In the genomic region with DNA sequence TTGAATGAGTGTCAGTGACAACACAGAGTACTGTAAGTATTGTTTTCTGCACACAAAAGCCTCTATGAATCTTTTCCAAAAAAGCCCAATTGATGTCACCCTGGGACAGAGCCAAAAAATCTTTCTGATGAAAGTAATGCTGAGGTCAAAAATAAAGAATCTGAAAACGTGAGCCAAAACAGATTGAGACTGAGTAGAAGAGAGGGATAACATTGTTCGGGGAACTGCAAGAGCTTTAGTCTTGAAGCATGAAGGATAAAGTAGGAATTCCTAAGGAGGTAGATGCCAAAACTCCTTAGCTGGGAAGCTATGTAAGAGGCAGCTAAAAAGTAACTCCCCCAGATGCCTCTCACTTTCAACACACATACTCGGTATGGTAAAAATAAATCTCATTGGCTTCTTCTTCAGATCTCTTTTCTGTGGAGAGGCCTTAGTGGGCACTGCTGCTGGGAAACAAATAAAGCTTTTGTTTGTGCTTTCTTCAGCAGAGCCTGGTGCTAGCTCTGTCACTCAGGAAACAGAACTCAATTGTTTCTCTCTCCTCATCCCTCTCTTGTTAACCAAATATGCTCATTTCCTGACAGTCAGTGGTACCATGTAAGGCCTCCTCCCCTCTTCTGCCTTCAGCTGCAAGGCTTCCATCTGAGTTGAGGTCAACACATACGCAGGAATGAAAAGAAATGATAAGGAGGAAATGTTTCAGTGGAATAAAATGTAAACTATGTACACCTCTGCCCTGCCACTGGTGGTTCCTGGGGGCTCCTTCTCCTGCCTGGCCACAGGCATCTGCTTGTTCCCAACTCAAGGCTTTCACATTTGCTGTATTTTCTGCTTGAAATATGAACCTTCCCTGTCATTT, we compare ENCODE assay signal across 8 cellular contexts. TPM values are rescaled to one million over a fixed set of nuclear protein-coding genes. Genes with fewer than 3 reads are reported as not detected.
A peak's percentile ranks its signal among the peaks of the same experiment; 100 is the strongest.
DNase-seq lines count a peak whose midpoint lies in the region.

No MANE protein-coding gene starts in this region.

- no peak overlapping the region for H3K4me3 ChIP-seq in HAP-1

- peaks cover 1% of the 10 kb centered on the region for H3K27me3 Mint-ChIP-seq in activated CD4-positive, alpha-beta memory T cell treated with anti-CD3 and anti-CD28 coated beads for 36 hours

- no peaks in the 10 kb centered on the region for H3K9me3 ChIP-seq in HAP-1

- H3K4me1 Mint-ChIP-seq in activated CD4-positive, alpha-beta memory T cell treated with anti-CD3 and anti-CD28 coated beads for 36 hours (ENCODE audit: low read depth): peaks cover 46% of the 10 kb centered on the region

- H3K4me3 Mint-ChIP-seq in activated CD4-positive, alpha-beta memory T cell treated with anti-CD3 and anti-CD28 coated beads for 36 hours: no peak overlapping the region

- CTCF ChIA-PET in activated CD4-positive, alpha-beta memory T cell treated with anti-CD3 and anti-CD28 coated beads for 36 hours (lab: Charles Lee): interaction anchor here (2.2 kb wide), 1 partner anchor 46 kb away, joined by 8 read pairs; no protein-coding TSS in a partner anchor

- H3K36me3 Mint-ChIP-seq in activated CD4-positive, alpha-beta memory T cell treated with anti-CD3 and anti-CD28 coated beads for 36 hours: peaks cover 6% of the 10 kb centered on the region

- 0 out of 2 replicates have a peak, but pooled peaks cover 2% of the 10 kb centered on the region for H3K4me1 ChIP-seq in HAP-1

- H3K27me3 ChIP-seq in HAP-1 (ENCODE audit: low read depth): no peaks in the 10 kb centered on the region; the same call in 1 of the 2 replicates

- H3K27ac Mint-ChIP-seq in activated CD4-positive, alpha-beta memory T cell treated with anti-CD3 and anti-CD28 coated beads for 36 hours: peak overlapping the region; percentile 80

- peak; percentile 48 for DNase-seq in ACHN
- peak; percentile 8 to 15 for DNase-seq in HAP-1 (ENCODE audit: low spot score in 2 of 2)
- peak; percentile 13 for DNase-seq in activated CD4-positive, alpha-beta memory T cell treated with anti-CD3 and anti-CD28 coated beads for 36 hours
- DNase-seq in glomerular visceral epithelial cell (ENCODE audit: extremely low spot score): peak; percentile 88
- peak; percentile 98 for DNase-seq in pons (ENCODE audit: low spot score)
- no peak for DNase-seq in NCI-H2029 (lab: John Stamatoyannopoulos, UW)
- no peak for DNase-seq in stimulated activated CD4-positive, alpha-beta T cell treated with anti-CD3 and anti-CD28 coated beads, Interleukin-2, amount 100 ng/mL, for 48 hours
- no peak for DNase-seq in RPMI8226

- peaks cover 13% of the 10 kb centered on the region for H3K9me3 Mint-ChIP-seq in activated CD4-positive, alpha-beta memory T cell treated with anti-CD3 and anti-CD28 coated beads for 36 hours

- intact Hi-C loops in activated CD4-positive, alpha-beta memory T cell treated with anti-CD3 and anti-CD28 coated beads for 36 hours (cut with micrococcal nuclease): no loop called here

- in situ Hi-C loops in ACHN (cut with HindIII; ENCODE audit: low pct_ligation_motif_present, low pct_unique_long_range_greater_than_20kb, low sequenced_read_pairs) (no loop called here), HAP-1 (cut with MboI; ENCODE audit: low sequenced_read_pairs) (no loop called here)

- POLR2A ChIA-PET in activated CD4-positive, alpha-beta memory T cell treated with anti-CD3 and anti-CD28 coated beads for 36 hours (lab: Charles Lee): interaction anchor here (0.6 kb wide), 1 partner anchor 28 kb away, joined by 4 read pairs; no protein-coding TSS in a partner anchor

- H3K36me3 ChIP-seq in HAP-1 (replicated peaks): no peaks in the 10 kb centered on the region

RNA-seq across cellular contexts. Expression of a gene that starts 58.1 kb away (rescaled TPM):
- total RNA-seq in activated CD4-positive, alpha-beta memory T cell treated with anti-CD3 and anti-CD28 coated beads for 36 hours: 10 to 100 TPM; 34.2 to 34.5 TPM

Comparison
In these comparisons a context has a peak if more than half of its experiments do, and no peak if none do; other contexts are left out.
1. DNase-seq: peak in ACHN (single experiment), HAP-1 (2 of 2), activated CD4-positive, alpha-beta memory T cell treated with anti-CD3 and anti-CD28 coated beads for 36 hours (single experiment), glomerular visceral epithelial cell (single experiment) and pons (single experiment); none in NCI-H2029 (single experiment), stimulated activated CD4-positive, alpha-beta T cell treated with anti-CD3 and anti-CD28 coated beads, Interleukin-2, amount 100 ng/mL, for 48 hours (0 of 2) and RPMI8226 (single experiment).